1 cellular context compared by ENCODE assay signal in the genomic region with DNA sequence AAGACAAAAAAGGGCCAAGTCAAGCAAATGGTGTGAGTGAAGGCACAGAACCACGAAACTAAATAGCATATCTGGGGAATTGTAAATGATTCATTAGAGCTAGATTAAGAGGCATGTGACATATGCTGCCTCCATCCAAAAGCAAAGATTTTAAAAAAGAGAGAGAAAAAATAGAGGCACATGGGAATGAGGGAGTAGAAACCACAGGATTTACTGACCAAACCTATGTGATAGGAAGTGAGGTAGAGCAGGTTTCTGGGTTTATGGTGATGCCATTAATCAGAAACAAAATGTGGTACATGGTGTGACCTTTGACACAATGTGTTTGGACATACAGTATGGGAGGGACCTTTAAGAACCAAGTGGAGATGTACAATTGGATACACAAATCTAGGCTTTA.
TF ChIP-seq lines count a peak whose summit lies in the region.

No MANE protein-coding gene starts in this region.

TF ChIP-seq in IMR-90, 13 proteins besides CTCF, POLR2A, EP300 and RAD21:
- TF ChIP-seq SMC3 (IDR thresholded peaks at IDR 0.05; ENCODE audit: low read depth, low read length), result no peak
- TF ChIP-seq MXI1 (IDR thresholded peaks at IDR 0.05; ENCODE audit: borderline replicate concordance, low read depth, low read length), result no peak
- no peak for TF ChIP-seq CHD1 (IDR thresholded peaks at IDR 0.05; ENCODE audit: low read depth, low read length)
- no peak for TF ChIP-seq NFE2L2 (IDR thresholded peaks at IDR 0.05; ENCODE audit: low read depth, low read length)
- TF ChIP-seq, protein P1, sequence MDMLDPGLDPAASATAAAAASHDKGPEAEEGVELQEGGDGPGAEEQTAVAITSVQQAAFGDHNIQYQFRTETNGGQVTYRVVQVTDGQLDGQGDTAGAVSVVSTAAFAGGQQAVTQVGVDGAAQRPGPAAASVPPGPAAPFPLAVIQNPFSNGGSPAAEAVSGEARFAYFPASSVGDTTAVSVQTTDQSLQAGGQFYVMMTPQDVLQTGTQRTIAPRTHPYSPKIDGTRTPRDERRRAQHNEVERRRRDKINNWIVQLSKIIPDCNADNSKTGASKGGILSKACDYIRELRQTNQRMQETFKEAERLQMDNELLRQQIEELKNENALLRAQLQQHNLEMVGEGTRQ (IDR thresholded peaks at IDR 0.05; ENCODE audit: low read depth, low read length), result no peak
- no peak for TF ChIP-seq BHLHE40 (IDR thresholded peaks at IDR 0.05; ENCODE audit: low read depth, low read length)
- no peak for TF ChIP-seq RCOR1 (IDR thresholded peaks at IDR 0.05; ENCODE audit: insufficient replicate concordance, low read length)
- no peak for TF ChIP-seq MAZ (IDR thresholded peaks at IDR 0.05; ENCODE audit: borderline replicate concordance, low read depth, low read length)
- no peak for TF ChIP-seq RFX5 (IDR thresholded peaks at IDR 0.05; ENCODE audit: low read depth, low read length)
- TF ChIP-seq CEBPB (IDR thresholded peaks at IDR 0.05; ENCODE audit: low read depth, low read length), result no peak
- TF ChIP-seq FOS (IDR thresholded peaks at IDR 0.05; ENCODE audit: low read depth, low read length), result no peak
- TF ChIP-seq, protein P2, sequence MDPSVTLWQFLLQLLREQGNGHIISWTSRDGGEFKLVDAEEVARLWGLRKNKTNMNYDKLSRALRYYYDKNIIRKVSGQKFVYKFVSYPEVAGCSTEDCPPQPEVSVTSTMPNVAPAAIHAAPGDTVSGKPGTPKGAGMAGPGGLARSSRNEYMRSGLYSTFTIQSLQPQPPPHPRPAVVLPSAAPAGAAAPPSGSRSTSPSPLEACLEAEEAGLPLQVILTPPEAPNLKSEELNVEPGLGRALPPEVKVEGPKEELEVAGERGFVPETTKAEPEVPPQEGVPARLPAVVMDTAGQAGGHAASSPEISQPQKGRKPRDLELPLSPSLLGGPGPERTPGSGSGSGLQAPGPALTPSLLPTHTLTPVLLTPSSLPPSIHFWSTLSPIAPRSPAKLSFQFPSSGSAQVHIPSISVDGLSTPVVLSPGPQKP (IDR thresholded peaks at IDR 0.05; ENCODE audit: borderline replicate concordance, low read depth, low read length), result no peak
- no peak for TF ChIP-seq MAFK (IDR thresholded peaks at IDR 0.05; ENCODE audit: low read depth, low read length)
TF ChIP-seq in IMR-90: peak in this region for 0.
